11 cellular contexts compared by ENCODE assay signal in the genomic region with DNA sequence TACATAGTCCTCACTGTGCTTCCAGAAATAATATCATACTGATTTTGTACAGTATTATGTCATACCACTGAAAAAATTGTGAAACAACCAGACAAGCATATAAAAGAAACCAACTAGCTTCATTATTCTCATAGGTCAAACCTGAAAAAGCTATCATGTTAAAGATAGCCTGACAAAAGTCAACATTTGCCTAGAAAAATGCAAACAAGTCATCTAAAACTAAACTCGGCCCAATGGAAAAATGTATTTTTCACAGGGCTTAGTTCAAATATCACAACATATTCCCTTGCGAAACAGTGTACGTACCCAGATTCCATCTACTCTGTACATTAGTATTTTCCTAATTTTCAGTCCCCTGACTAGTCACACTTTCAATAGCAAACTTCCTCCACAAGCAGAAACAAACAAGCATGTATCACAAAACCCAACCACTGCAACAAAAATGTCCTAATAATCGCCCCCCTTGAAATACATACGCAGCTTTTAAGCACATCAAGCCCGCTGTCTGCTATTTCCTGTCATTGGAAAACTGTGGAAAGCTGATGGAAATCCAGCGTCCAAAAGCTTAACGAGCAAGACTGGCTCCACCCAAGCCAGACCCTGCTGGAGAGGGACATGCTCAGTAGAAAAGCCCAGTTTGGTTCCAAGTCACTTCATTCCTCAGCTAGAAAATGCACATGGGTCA.
DNase-seq lines count a peak whose midpoint lies in the region; ATAC-seq and TF ChIP-seq lines count a peak whose summit lies in the region.
"Had no signal": no experiment of that assay in that cellular context is flagged by ENCODE, and none has a peak within 500 bp of the region (broad histone marks: within the 10 kb centered on the region; RNA-seq: fewer than 3 reads in every experiment).

No MANE protein-coding gene starts in this region.

- H3K27ac ChIP-seq in AG04450 (ENCODE audit: low read depth, low read length) (peak overlapping the region; percentile 40), osteoblast (ENCODE audit: low read depth, low read length) (peak overlapping the region; percentile 77)

- POLR2A ChIA-PET in AG04450 (lab: Yijun Ruan, JAX): interaction anchor here (0.7 to 0.9 kb wide), 2 partner anchors 41 to 92 kb away, joined by 4 read pairs; no protein-coding TSS in a partner anchor
- POLR2A ChIA-PET in WTC11 (lab: Charles Lee): no interaction called here

- H3K4me3 ChIP-seq in AG04450 (ENCODE audit: low read depth, low read length) (peak overlapping the region; percentile 48), foreskin fibroblast (ENCODE audit: low read depth in 1 of 2, low read length in 2 of 2) (peak overlapping the region; percentile 43 to 51), osteoblast (ENCODE audit: insufficient read depth, low read length) (peak overlapping the region; percentile 72)

- no peaks in the 10 kb centered on the region for H3K9me3 Mint-ChIP-seq in WTC11

- ATAC-seq in WTC11 (no peak), HG03442 (IDR thresholded peaks at IDR 0.05; ENCODE audit: unreplicated experiment) (no peak), HG03432 (IDR thresholded peaks at IDR 0.05; ENCODE audit: unreplicated experiment) (no peak)
- ATAC-seq: activated CD4-positive, alpha-beta T cell treated with anti-CD3 and anti-CD28 coated beads for 36 hours had no signal

- DNase-seq in AG04450 (ENCODE audit: low read depth, low spot score) (no peak), WTC11 (ENCODE audit: low spot score) (no peak), foreskin fibroblast (peak; percentile 32 to 60), osteoblast (ENCODE audit: insufficient read length, low spot score, missing footprints) (peak; percentile 69), NCI-H1048 (lab: John Stamatoyannopoulos, UW) (no peak)
- no peak for DNase-seq in NK-92 treated with Interleukin-12 subunit alpha and Interleukin-12 subunit beta, amount 100 ng/mL, for 24 hours (lab: John Stamatoyannopoulos, UW)
- DNase-seq: activated CD4-positive, alpha-beta T cell treated with anti-CD3 and anti-CD28 coated beads for 36 hours; NCI-H1436 had no signal

- H3K9me3 ChIP-seq in AG04450 (ENCODE audit: control insufficient read depth, insufficient read depth, low read length) (no peaks in the 10 kb centered on the region), osteoblast (ENCODE audit: low read depth, low read length) (no peaks in the 10 kb centered on the region)

- TF ChIP-seq CTCF in AG04450 (IDR thresholded peaks at IDR 0.05; ENCODE audit: low read depth, low read length) (no peak), WTC11 (IDR thresholded peaks at IDR 0.05) (no peak), foreskin fibroblast (IDR thresholded peaks at IDR 0.05; ENCODE audit: low read depth, low read length) (no peak), osteoblast (IDR thresholded peaks at IDR 0.05; ENCODE audit: extremely low read depth, low read depth, low read length) (no peak)

- no peaks in the 10 kb centered on the region for H3K36me3 Mint-ChIP-seq in WTC11

- no peaks in the 10 kb centered on the region for H3K27me3 Mint-ChIP-seq in WTC11 (ENCODE audit: low read depth)
- H3K27me3 Mint-ChIP-seq: B cell had no signal

- no peaks in the 10 kb centered on the region for H4K20me1 ChIP-seq in osteoblast (ENCODE audit: insufficient read depth, low read length)

- H2AFZ ChIP-seq in osteoblast (ENCODE audit: low read length): peak overlapping the region; percentile 76

- peaks cover 69% of the 10 kb centered on the region for H3K4me1 Mint-ChIP-seq in WTC11

- CTCF ChIA-PET in AG04450 (lab: Charles Lee): interaction anchor here (0.7 kb wide), 2 partner anchors 11 to 99 kb away, joined by 3 read pairs; no protein-coding TSS in a partner anchor
- CTCF ChIA-PET in WTC11 (lab: Charles Lee): interaction anchor here (1.2 kb wide), 1 partner anchor 85 kb away, joined by 3 read pairs; no protein-coding TSS in a partner anchor

- H3K4me3 Mint-ChIP-seq in WTC11: no peak overlapping the region
- H3K4me3 Mint-ChIP-seq: activated CD4-positive, alpha-beta T cell treated with anti-CD3 and anti-CD28 coated beads for 36 hours; B cell had no signal

- no peaks in the 10 kb centered on the region for H3K36me3 ChIP-seq in osteoblast (ENCODE audit: insufficient read depth, low read length)

- no peaks in the 10 kb centered on the region for H3K27me3 ChIP-seq in AG04450 (ENCODE audit: control insufficient read depth, insufficient read depth, low read length)
- H3K27me3 ChIP-seq in osteoblast (ENCODE audit: insufficient read depth, low read length): no peaks in the 10 kb centered on the region

- H3K27ac Mint-ChIP-seq in WTC11: peak overlapping the region; percentile 42
- H3K27ac Mint-ChIP-seq: activated CD4-positive, alpha-beta T cell treated with anti-CD3 and anti-CD28 coated beads for 36 hours; B cell had no signal

- peak overlapping the region; percentile 91 for H3K4me2 ChIP-seq in osteoblast (ENCODE audit: insufficient read depth, low read length)

- peaks cover 41% of the 10 kb centered on the region for H3K79me2 ChIP-seq in osteoblast (ENCODE audit: insufficient read depth, low read length)

- peaks cover 58% of the 10 kb centered on the region for H3K4me1 ChIP-seq in osteoblast (ENCODE audit: insufficient read depth, low read length)

TF ChIP-seq in WTC11, 78 proteins besides CTCF, POLR2A, EP300 and RAD21 (continues in another document):
- no peak for TF ChIP-seq NFYB (CRISPR knock-in tag; conservative IDR thresholded peaks at IDR 0.05; ENCODE audit: low read depth)
- TF ChIP-seq, protein P1, sequence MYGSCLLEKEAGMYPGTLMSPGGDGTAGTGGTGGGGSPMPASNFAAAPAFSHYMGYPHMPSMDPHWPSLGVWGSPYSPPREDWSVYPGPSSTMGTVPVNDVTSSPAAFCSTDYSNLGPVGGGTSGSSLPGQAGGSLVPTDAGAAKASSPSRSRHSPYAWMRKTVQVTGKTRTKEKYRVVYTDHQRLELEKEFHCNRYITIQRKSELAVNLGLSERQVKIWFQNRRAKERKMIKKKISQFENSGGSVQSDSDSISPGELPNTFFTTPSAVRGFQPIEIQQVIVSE (CRISPR knock-in tag; IDR thresholded peaks at IDR 0.05; ENCODE audit: borderline replicate concordance): no peak
- TF ChIP-seq, protein P2, sequence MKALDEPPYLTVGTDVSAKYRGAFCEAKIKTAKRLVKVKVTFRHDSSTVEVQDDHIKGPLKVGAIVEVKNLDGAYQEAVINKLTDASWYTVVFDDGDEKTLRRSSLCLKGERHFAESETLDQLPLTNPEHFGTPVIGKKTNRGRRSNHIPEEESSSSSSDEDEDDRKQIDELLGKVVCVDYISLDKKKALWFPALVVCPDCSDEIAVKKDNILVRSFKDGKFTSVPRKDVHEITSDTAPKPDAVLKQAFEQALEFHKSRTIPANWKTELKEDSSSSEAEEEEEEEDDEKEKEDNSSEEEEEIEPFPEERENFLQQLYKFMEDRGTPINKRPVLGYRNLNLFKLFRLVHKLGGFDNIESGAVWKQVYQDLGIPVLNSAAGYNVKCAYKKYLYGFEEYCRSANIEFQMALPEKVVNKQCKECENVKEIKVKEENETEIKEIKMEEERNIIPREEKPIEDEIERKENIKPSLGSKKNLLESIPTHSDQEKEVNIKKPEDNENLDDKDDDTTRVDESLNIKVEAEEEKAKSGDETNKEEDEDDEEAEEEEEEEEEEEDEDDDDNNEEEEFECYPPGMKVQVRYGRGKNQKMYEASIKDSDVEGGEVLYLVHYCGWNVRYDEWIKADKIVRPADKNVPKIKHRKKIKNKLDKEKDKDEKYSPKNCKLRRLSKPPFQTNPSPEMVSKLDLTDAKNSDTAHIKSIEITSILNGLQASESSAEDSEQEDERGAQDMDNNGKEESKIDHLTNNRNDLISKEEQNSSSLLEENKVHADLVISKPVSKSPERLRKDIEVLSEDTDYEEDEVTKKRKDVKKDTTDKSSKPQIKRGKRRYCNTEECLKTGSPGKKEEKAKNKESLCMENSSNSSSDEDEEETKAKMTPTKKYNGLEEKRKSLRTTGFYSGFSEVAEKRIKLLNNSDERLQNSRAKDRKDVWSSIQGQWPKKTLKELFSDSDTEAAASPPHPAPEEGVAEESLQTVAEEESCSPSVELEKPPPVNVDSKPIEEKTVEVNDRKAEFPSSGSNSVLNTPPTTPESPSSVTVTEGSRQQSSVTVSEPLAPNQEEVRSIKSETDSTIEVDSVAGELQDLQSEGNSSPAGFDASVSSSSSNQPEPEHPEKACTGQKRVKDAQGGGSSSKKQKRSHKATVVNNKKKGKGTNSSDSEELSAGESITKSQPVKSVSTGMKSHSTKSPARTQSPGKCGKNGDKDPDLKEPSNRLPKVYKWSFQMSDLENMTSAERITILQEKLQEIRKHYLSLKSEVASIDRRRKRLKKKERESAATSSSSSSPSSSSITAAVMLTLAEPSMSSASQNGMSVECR (CRISPR knock-in tag; IDR thresholded peaks at IDR 0.05; ENCODE audit: borderline replicate concordance): no peak
- TF ChIP-seq, protein P3, sequence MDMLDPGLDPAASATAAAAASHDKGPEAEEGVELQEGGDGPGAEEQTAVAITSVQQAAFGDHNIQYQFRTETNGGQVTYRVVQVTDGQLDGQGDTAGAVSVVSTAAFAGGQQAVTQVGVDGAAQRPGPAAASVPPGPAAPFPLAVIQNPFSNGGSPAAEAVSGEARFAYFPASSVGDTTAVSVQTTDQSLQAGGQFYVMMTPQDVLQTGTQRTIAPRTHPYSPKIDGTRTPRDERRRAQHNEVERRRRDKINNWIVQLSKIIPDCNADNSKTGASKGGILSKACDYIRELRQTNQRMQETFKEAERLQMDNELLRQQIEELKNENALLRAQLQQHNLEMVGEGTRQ (CRISPR knock-in tag; IDR thresholded peaks at IDR 0.05): no peak
- no peak for TF ChIP-seq GABPB1 (CRISPR knock-in tag; IDR thresholded peaks at IDR 0.05)
- no peak for TF ChIP-seq MXD4 (CRISPR knock-in tag; IDR thresholded peaks at IDR 0.05; ENCODE audit: borderline replicate concordance)
- TF ChIP-seq, protein P4, sequence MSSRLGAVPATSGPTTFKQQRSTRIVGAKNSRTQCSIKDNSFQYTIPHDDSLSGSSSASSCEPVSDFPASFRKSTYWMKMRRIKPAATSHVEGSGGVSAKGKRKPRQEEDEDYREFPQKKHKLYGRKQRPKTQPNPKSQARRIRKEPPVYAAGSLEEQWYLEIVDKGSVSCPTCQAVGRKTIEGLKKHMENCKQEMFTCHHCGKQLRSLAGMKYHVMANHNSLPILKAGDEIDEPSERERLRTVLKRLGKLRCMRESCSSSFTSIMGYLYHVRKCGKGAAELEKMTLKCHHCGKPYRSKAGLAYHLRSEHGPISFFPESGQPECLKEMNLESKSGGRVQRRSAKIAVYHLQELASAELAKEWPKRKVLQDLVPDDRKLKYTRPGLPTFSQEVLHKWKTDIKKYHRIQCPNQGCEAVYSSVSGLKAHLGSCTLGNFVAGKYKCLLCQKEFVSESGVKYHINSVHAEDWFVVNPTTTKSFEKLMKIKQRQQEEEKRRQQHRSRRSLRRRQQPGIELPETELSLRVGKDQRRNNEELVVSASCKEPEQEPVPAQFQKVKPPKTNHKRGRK (CRISPR knock-in tag; IDR thresholded peaks at IDR 0.05; ENCODE audit: borderline replicate concordance): no peak
- TF ChIP-seq HMGA2 (CRISPR knock-in tag; IDR thresholded peaks at IDR 0.05): no peak
- no peak for TF ChIP-seq FOXK1 (CRISPR knock-in tag; IDR thresholded peaks at IDR 0.05)
- TF ChIP-seq ZNF416 (CRISPR knock-in tag; IDR thresholded peaks at IDR 0.05): no peak
- no peak for TF ChIP-seq OVOL2 (CRISPR knock-in tag; IDR thresholded peaks at IDR 0.05; ENCODE audit: borderline replicate concordance)
- TF ChIP-seq NR1H2 (CRISPR knock-in tag; IDR thresholded peaks at IDR 0.05): no peak

Comparison
In these comparisons a context has a peak if more than half of its experiments do, and no peak if none do; other contexts are left out.
1. DNase-seq: peak in foreskin fibroblast (2 of 2) and osteoblast (single experiment); none in AG04450 (single experiment), WTC11 (single experiment), NK-92 treated with Interleukin-12 subunit alpha and Interleukin-12 subunit beta, amount 100 ng/mL, for 24 hours (single experiment) and NCI-H1048 (single experiment).
2. Peak in every context shown above with its lines, with median percentiles within 50 percentile points of each other: H3K4me3 ChIP-seq.